Comparison of ENCODE assay signal across 10 cellular contexts in the genomic region with DNA sequence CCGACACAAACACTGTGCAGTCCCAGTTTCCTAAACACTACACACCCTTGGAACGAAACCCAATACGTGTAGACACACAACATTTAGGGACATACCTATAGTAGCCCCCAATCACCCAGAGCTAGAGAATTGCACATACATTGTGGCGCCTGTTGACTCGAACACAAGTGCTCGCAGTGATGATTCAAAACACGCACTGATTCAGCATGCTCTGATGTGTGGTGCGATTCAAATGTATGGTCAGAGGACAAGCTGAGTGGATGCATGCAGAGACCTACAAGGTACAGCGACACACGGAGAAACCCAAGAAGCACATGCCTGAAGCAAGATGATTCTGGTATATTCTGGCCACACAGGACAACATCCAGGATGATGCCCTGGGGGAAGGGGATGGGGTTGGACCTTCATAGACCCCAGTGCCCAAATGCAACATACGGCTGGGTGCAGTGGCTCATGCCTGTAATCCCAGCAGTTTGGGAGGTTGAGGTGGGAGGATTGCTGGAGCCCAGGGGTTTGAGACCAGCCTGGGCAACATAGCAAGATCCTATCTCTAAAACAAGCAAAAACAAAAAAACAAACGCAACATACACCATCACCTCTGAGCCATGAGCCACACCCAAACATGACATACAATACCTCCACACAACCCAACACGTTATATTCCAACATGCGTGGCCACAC. TPM values are rescaled to one million over a fixed set of nuclear protein-coding genes. Genes with fewer than 3 reads are reported as not detected.
DNase-seq lines count a peak whose midpoint lies in the region; ATAC-seq and TF ChIP-seq lines count a peak whose summit lies in the region.
"Had no signal": no experiment of that assay in that cellular context is flagged by ENCODE, and none has a peak within 500 bp of the region (broad histone marks: within the 10 kb centered on the region; RNA-seq: fewer than 3 reads in every experiment).

No MANE protein-coding gene starts in this region.

- H3K36me3 ChIP-seq in PC-3 (ENCODE audit: low read depth, low read length) (no peaks in the 10 kb centered on the region), trophoblast cell (ENCODE audit: control insufficient read depth in 1 of 2, insufficient read depth in 2 of 2, low read length in 2 of 2) (no peaks in the 10 kb centered on the region), H7 (replicated peaks; ENCODE audit: control insufficient read depth, insufficient read depth, low read length) (no peaks in the 10 kb centered on the region)

- TF ChIP-seq CTCF in PC-3 (conservative IDR thresholded peaks at IDR 0.05; ENCODE audit: low read depth, low read length): no peak

- H3K27me3 ChIP-seq in PC-3 (ENCODE audit: low read length): no peaks in the 10 kb centered on the region
- no peaks in the 10 kb centered on the region for H3K27me3 ChIP-seq in trophoblast cell (ENCODE audit: insufficient read depth, low read length)
- H3K27me3 ChIP-seq in H7 (ENCODE audit: control insufficient read depth, insufficient read depth, low read length): no peaks in the 10 kb centered on the region

- peak overlapping the region; percentile 11; the same call in 1 of the 2 replicates for H2AFZ ChIP-seq in PC-3 (ENCODE audit: low read length)
- H2AFZ ChIP-seq in trophoblast cell (ENCODE audit: insufficient read depth, low read length, poor library complexity): no peak overlapping the region

- no peaks in the 10 kb centered on the region for H3K27me3 Mint-ChIP-seq in activated CD4-positive, alpha-beta T cell treated with anti-CD3 and anti-CD28 coated beads for 36 hours
- H3K27me3 Mint-ChIP-seq in activated naive CD8-positive, alpha-beta T cell: no peaks in the 10 kb centered on the region

- H3K23ac ChIP-seq in trophoblast cell (ENCODE audit: low read length): no peak overlapping the region

- H3K9ac ChIP-seq in PC-3 (ENCODE audit: low read length): peak overlapping the region; percentile 87
- H3K9ac ChIP-seq in trophoblast cell (ENCODE audit: low read length): no peak overlapping the region

- no peaks in the 10 kb centered on the region for H3K9me3 Mint-ChIP-seq in activated CD4-positive, alpha-beta T cell treated with anti-CD3 and anti-CD28 coated beads for 36 hours (ENCODE audit: low read depth)
- no peaks in the 10 kb centered on the region for H3K9me3 Mint-ChIP-seq in activated naive CD8-positive, alpha-beta T cell (ENCODE audit: low read depth)

- H3K14ac ChIP-seq in trophoblast cell (ENCODE audit: low read length): no peak overlapping the region

- peak overlapping the region; percentile 91 for H3K27ac Mint-ChIP-seq in activated CD4-positive, alpha-beta T cell treated with anti-CD3 and anti-CD28 coated beads for 36 hours
- peak overlapping the region; percentile 95 for H3K27ac Mint-ChIP-seq in activated naive CD8-positive, alpha-beta T cell

- ATAC-seq in activated CD4-positive, alpha-beta T cell treated with anti-CD3 and anti-CD28 coated beads for 36 hours: peak; percentile 20
- ATAC-seq in PC-3: no peak
- ATAC-seq in HG02763 (IDR thresholded peaks at IDR 0.05; ENCODE audit: unreplicated experiment): no peak

- intact Hi-C loops in activated CD4-positive, alpha-beta T cell treated with anti-CD3 and anti-CD28 coated beads for 36 hours (cut with DNase I, micrococcal nuclease): loop anchor here (1.0 to 10.0 kb wide), 10 partner anchors 16 to 347 kb away; partner anchors contain the start of genes ETHE1 (in 2 of the 2), SMG9 (in 2 of the 2), IRGQ (in 1 of the 2) and ZNF576 (in 1 of the 2)
- intact Hi-C loops in PC-3 (cut with micrococcal nuclease): no loop called here

- no peaks in the 10 kb centered on the region for H4K20me1 ChIP-seq in PC-3 (ENCODE audit: low read length)

- H3K4me1 ChIP-seq in PC-3 (ENCODE audit: insufficient read depth, low read length) (peaks cover 60% of the 10 kb centered on the region), trophoblast cell (ENCODE audit: control insufficient read depth in 1 of 2, insufficient read depth in 2 of 2, low read length in 2 of 2) (peaks cover 36 to 40% of the 10 kb centered on the region in 2 experiments)

- peaks cover 38% of the 10 kb centered on the region for H3K79me1 ChIP-seq in trophoblast cell (ENCODE audit: low read length)

- H3K79me2 ChIP-seq in PC-3 (ENCODE audit: low read length) (peaks cover 35% of the 10 kb centered on the region), trophoblast cell (ENCODE audit: control insufficient read depth, insufficient read depth, low read length, poor library complexity) (peaks cover 2% of the 10 kb centered on the region)

- H3K4me2 ChIP-seq in PC-3 (ENCODE audit: low read length) (peak overlapping the region; percentile 96), trophoblast cell (ENCODE audit: low read length) (no peak overlapping the region)

- BruUV-seq in PC-3 (replicated peaks; lab: Mats Ljungman, UMichigan): no TSS peak

- H3K4me3 Mint-ChIP-seq in activated CD4-positive, alpha-beta T cell treated with anti-CD3 and anti-CD28 coated beads for 36 hours: peak overlapping the region; percentile 78
- peak overlapping the region; percentile 88 for H3K4me3 Mint-ChIP-seq in activated naive CD8-positive, alpha-beta T cell

- no peak overlapping the region for H2BK5ac ChIP-seq in trophoblast cell (ENCODE audit: low read depth, low read length, poor library complexity)

- WGBS in trophoblast cell (ENCODE audit: extremely low coverage, insufficient coverage, insufficient read length): no CpG with 5 or more reads among the region's 14 CpGs

- peak overlapping the region; percentile 24 for H2AK5ac ChIP-seq in trophoblast cell (ENCODE audit: low read length)

- H4K91ac ChIP-seq in trophoblast cell (ENCODE audit: low read depth, low read length): peak overlapping the region; percentile 87

- CTCF ChIA-PET in activated CD4-positive, alpha-beta T cell treated with anti-CD3 and anti-CD28 coated beads for 36 hours (lab: Charles Lee): interaction anchor here (0.6 to 1.8 kb wide), 3 partner anchors 16 to 30 kb away, joined by 3 to 23 read pairs (median 3); partner anchors contain the start of gene SMG9
- CTCF ChIA-PET in PC-3 (lab: Charles Lee): interaction anchor here (0.9 to 2.2 kb wide), 2 partner anchors 13 to 17 kb away, joined by 4 to 7 read pairs; no protein-coding TSS in a partner anchor

- peak; percentile 72 for DNase-seq in activated CD4-positive, alpha-beta T cell treated with anti-CD3 and anti-CD28 coated beads for 36 hours
- no peak for DNase-seq in activated CD4-positive, alpha-beta T cell treated with anti-CD3 and anti-CD28 coated beads, Interleukin-2, amount 50 U/mL, for 1 hour
- DNase-seq in PC-3 (peak; percentile 32), trophoblast cell (no peak), H7 (no peak), SW480 (ENCODE audit: low spot score) (no peak)
- DNase-seq: 8988T, NCI-H1105 had no signal

- no peaks in the 10 kb centered on the region for H3K9me3 ChIP-seq in PC-3 (ENCODE audit: low read length)
- H3K9me3 ChIP-seq in trophoblast cell (ENCODE audit: insufficient read depth, low read depth, low read length): peaks cover 10% of the 10 kb centered on the region

- peaks cover 29% of the 10 kb centered on the region for H3K36me3 Mint-ChIP-seq in activated CD4-positive, alpha-beta T cell treated with anti-CD3 and anti-CD28 coated beads for 36 hours (ENCODE audit: low read depth)
- no peaks in the 10 kb centered on the region for H3K36me3 Mint-ChIP-seq in activated naive CD8-positive, alpha-beta T cell

- H2BK12ac ChIP-seq in trophoblast cell (ENCODE audit: low read length): peak overlapping the region; percentile 0

- POLR2A ChIA-PET in activated CD4-positive, alpha-beta T cell treated with anti-CD3 and anti-CD28 coated beads for 36 hours (lab: Charles Lee): interaction anchor here (0.6 to 2.4 kb wide), 6 partner anchors 15 to 30 kb away, joined by 4 to 19 read pairs (median 6); partner anchors contain the start of gene SMG9
- POLR2A ChIA-PET in PC-3 (lab: Charles Lee; ENCODE audit: unreplicated experiment): interaction anchor here (1.9 kb wide), 1 partner anchor 17 kb away, joined by 4 read pairs; no protein-coding TSS in a partner anchor

- no peak overlapping the region for H4K12ac ChIP-seq in trophoblast cell (ENCODE audit: low read depth, low read length)

- H3K4me1 Mint-ChIP-seq in activated CD4-positive, alpha-beta T cell treated with anti-CD3 and anti-CD28 coated beads for 36 hours: peaks cover 65% of the 10 kb centered on the region
- H3K4me1 Mint-ChIP-seq in activated naive CD8-positive, alpha-beta T cell (ENCODE audit: low read depth): peaks cover 71% of the 10 kb centered on the region

- H3K4me3 ChIP-seq in PC-3 (ENCODE audit: low read length) (peak overlapping the region; percentile 80; the same call in 1 of the 2 replicates), trophoblast cell (ENCODE audit: low read depth, low read length) (no peak overlapping the region), H7 (ENCODE audit: insufficient read depth, low read depth, low read length) (no peak overlapping the region)

- H3K27ac ChIP-seq in PC-3 (ENCODE audit: low read length) (peak overlapping the region; percentile 88), trophoblast cell (ENCODE audit: low read depth, low read length) (no peak overlapping the region)

- no peak overlapping the region for H3K18ac ChIP-seq in trophoblast cell (ENCODE audit: low read length)

- no peaks in the 10 kb centered on the region for H3K9me2 ChIP-seq in PC-3 (replicated peaks; ENCODE audit: low read length)

- H3F3A ChIP-seq in PC-3 (ENCODE audit: low read length, unreplicated experiment): no peaks in the 10 kb centered on the region

- no peak overlapping the region for H4K8ac ChIP-seq in trophoblast cell (ENCODE audit: low read depth, low read length)

- H2BK120ac ChIP-seq in trophoblast cell (ENCODE audit: insufficient read depth, low read length, poor library complexity): peak overlapping the region; percentile 9

- H3K4ac ChIP-seq in trophoblast cell (ENCODE audit: low read depth, low read length): no peak overlapping the region

RNA-seq across cellular contexts. Expression of gene KCNN4, which starts 1.0 kb away (rescaled TPM):
- 100 to 1,000 TPM; 103 to 110 TPM for total RNA-seq in activated CD4-positive, alpha-beta T cell treated with anti-CD3 and anti-CD28 coated beads for 36 hours
- total RNA-seq in PC-3 (2014; rRNA removed): 45.7 and 57.7 TPM in 2 replicates
- polyA plus RNA-seq in trophoblast cell (2013): 46.3 and 48.1 TPM in 2 replicates
- 0.62 and 1.1 TPM in 2 replicates for total RNA-seq in H7 (2014; rRNA removed; shearing (Covaris generic))

RNA-seq across cellular contexts. Expression of gene LYPD5, which starts 20.5 kb away (rescaled TPM):
- total RNA-seq in activated CD4-positive, alpha-beta T cell treated with anti-CD3 and anti-CD28 coated beads for 36 hours: 1 to 10 TPM in 1 of 2 experiments, under 1 TPM in 1; 0.86 to 1.2 TPM
- total RNA-seq in PC-3 (2014; rRNA removed): 0.35 and 6.8 TPM in 2 replicates
- polyA plus RNA-seq in trophoblast cell (2013): 75.1 and 79.1 TPM in 2 replicates
- total RNA-seq in H7 (2014; rRNA removed; shearing (Covaris generic)): 0.21 and 1.8 TPM in 2 replicates

RNA-seq across cellular contexts. Expression of gene SMG9, which starts 27.0 kb away (rescaled TPM):
- 10 to 100 TPM; 64.4 to 65.2 TPM for total RNA-seq in activated CD4-positive, alpha-beta T cell treated with anti-CD3 and anti-CD28 coated beads for 36 hours
- 48.8 and 49.1 TPM in 2 replicates for total RNA-seq in PC-3 (2014; rRNA removed)
- polyA plus RNA-seq in trophoblast cell (2013): 29.5 and 29.9 TPM in 2 replicates
- 23.4 and 33.6 TPM in 2 replicates for total RNA-seq in H7 (2014; rRNA removed; shearing (Covaris generic))

RNA-seq across cellular contexts. Expression of gene ZNF283, which starts 45.4 kb away (rescaled TPM):
- total RNA-seq in activated CD4-positive, alpha-beta T cell treated with anti-CD3 and anti-CD28 coated beads for 36 hours: 1 to 10 TPM; 5.4 to 6.8 TPM
- total RNA-seq in PC-3 (2014; rRNA removed): 3.0 and 4.0 TPM in 2 replicates
- 3.7 and 4.0 TPM in 2 replicates for polyA plus RNA-seq in trophoblast cell (2013)
- total RNA-seq in H7 (2014; rRNA removed; shearing (Covaris generic)): 0.55 and 2.0 TPM in 2 replicates

Comparison
In these comparisons a context has a peak if more than half of its experiments do, and no peak if none do; other contexts are left out.
1. DNase-seq: peak in activated CD4-positive, alpha-beta T cell treated with anti-CD3 and anti-CD28 coated beads for 36 hours (single experiment) and PC-3 (single experiment); none in activated CD4-positive, alpha-beta T cell treated with anti-CD3 and anti-CD28 coated beads, Interleukin-2, amount 50 U/mL, for 1 hour (single experiment), trophoblast cell (0 of 2), H7 (single experiment) and SW480 (single experiment).
2. RNA of gene KCNN4, which starts 1.0 kb away (total RNA-seq): 103 to 110 TPM in activated CD4-positive, alpha-beta T cell treated with anti-CD3 and anti-CD28 coated beads for 36 hours and 45.7 to 57.7 TPM in PC-3; 0.62 to 1.1 TPM in H7; every median in the first group is over 10 times any median in the second.